In the genomic region with DNA sequence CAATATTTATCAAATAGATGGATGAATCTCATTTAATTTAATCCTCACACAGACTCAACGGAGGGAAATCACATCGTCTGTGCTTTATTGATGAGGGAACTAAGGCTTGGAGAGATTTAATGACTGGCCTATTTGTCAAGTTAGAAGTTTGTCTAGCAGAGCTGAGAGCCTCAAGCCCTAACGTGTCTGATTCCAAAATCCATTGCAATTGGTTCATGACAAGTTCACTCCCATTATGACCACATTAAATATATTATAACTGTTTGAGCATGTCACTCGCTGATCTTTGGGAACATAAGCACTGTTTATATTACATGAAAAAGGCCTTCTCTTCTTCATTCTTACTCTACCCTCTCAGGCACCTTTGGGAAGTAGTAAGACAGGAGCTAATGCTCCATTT, we compare ENCODE assay signal across 23 cellular contexts.
"Had no signal": no experiment of that assay in that cellular context is flagged by ENCODE, and none has a peak within 500 bp of the region (broad histone marks: within the 10 kb centered on the region; RNA-seq: fewer than 3 reads in every experiment).

No MANE protein-coding gene starts in this region.

- H3K27ac ChIP-seq: coronary artery, gastrocnemius medialis, ovary, thyroid gland had no signal

- H3K4me3 ChIP-seq: coronary artery, esophagus squamous epithelium, gastrocnemius medialis, ovary, skin epidermis, stomach, thyroid gland, upper lobe of left lung had no signal

- H3K36me3 ChIP-seq: esophagus squamous epithelium, gastrocnemius medialis, ovary, stomach, thyroid gland, upper lobe of left lung had no signal

- ATAC-seq: activated CD8-positive, alpha-beta memory T cell treated with anti-CD3 and anti-CD28 coated beads, Interleukin-2, amount 10 ng/mL, durations not matched to agents 7 days and 5 days; activated CD8-positive, alpha-beta T cell treated with anti-CD3 and anti-CD28 coated beads for 36 hours; activated naive CD4-positive, alpha-beta T cell treated with anti-CD3 and anti-CD28 coated beads, Interleukin-2, amount 50 U/mL, for 72 hours; activated T-cell treated with anti-CD3 and anti-CD28 coated beads, Interleukin-2, amount 50 U/mL, for 72 hours; effector memory CD8-positive, alpha-beta T cell; gastrocnemius medialis; left ventricle myocardium superior; sciatic nerve; stimulated activated effector memory CD8-positive, alpha-beta T cell treated with anti-CD3 and anti-CD28 coated beads, Interleukin-12 subunit alpha, Interleukin-12 subunit beta, amount 100 ng/mL, for 72 hours had no signal

- H3K27me3 ChIP-seq: gastrocnemius medialis, ovary, thyroid gland had no signal

- H3K9me3 ChIP-seq: esophagus squamous epithelium, gastrocnemius medialis, ovary, stomach, thyroid gland, upper lobe of left lung had no signal

- DNase-seq: activated CD4-positive, alpha-beta T cell treated with anti-CD3 and anti-CD28 coated beads for 1 hour; activated CD4-positive, alpha-beta T cell treated with anti-CD3 and anti-CD28 coated beads, Interleukin-2, amount 10 ng/mL, durations not matched to agents 7 days and 5 days; activated CD8-positive, alpha-beta memory T cell treated with anti-CD3 and anti-CD28 coated beads, Interleukin-2, amount 10 ng/mL, durations not matched to agents 7 days and 5 days; activated CD8-positive, alpha-beta T cell treated with anti-CD3 and anti-CD28 coated beads for 36 hours; activated naive CD4-positive, alpha-beta T cell; activated T-cell treated with anti-CD3 and anti-CD28 coated beads, Interleukin-2, amount 50 U/mL, for 72 hours; cerebellar nuclear complex; effector memory CD8-positive, alpha-beta T cell; esophagus squamous epithelium; gastrocnemius medialis; glutamatergic neuron; left ventricle myocardium superior; ovary; stimulated activated CD4-positive, alpha-beta T cell treated with anti-CD3 and anti-CD28 coated beads, Interleukin-4, amount 100 ng/mL, for 24 hours; stomach; T-helper 2 cell; thyroid gland; upper lobe of left lung had no signal
